Comparison of ENCODE assay signal across 9 cellular contexts in the genomic region with DNA sequence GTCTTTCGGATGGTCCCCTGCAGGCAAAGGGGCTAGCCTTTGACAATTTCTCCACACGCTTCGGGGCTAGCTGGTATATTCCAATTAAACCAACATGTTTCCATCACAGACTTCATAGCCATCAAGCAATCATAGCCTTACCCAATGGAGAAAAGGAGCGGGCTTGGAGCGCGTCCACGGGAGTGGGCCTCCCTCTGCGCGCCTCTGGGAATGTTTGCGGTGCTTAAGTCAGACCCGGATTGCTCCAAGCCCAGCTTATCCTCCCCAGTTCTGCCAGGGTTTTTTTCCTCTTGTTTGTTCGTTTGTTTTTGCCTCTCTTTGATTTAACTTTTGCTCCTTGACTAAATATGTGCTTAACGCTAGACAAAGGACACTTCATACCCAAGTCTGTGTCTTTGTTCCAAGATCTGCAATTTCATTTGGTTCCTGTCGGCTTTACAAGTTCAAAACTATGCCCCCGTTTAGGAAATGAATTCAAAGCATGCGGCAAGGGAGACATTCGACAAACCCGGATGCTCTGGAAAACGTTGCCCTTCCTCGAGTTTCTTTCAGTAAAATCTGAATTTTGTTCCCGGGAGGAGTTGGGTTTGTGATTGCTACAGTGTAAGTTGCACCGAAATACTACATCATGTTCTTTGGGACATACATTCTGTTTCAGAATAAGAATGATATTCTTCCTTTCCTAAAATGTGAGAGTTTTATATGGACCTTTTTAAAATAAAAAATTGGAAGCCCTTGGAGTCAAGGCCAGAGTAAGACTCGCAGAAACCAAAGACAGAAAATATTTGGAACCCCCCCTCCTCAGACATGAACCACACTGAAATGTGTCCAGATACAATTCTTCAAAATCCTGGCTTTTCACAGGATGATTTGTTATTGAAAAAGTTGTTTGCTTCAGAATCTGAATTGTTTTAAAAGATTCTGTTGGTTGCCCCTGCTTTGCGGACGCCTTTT. TPM values are rescaled to one million over a fixed set of nuclear protein-coding genes. Genes with fewer than 3 reads are reported as not detected.
DNase-seq lines count a peak whose midpoint lies in the region; ATAC-seq and TF ChIP-seq lines count a peak whose summit lies in the region.
"Had no signal": no experiment of that assay in that cellular context is flagged by ENCODE, and none has a peak within 500 bp of the region (broad histone marks: within the 10 kb centered on the region; RNA-seq: fewer than 3 reads in every experiment).

No MANE protein-coding gene starts in this region.

- intact Hi-C loops in heart left ventricle (cut with DNase I) = no loop called here
- intact Hi-C loops in Right ventricle myocardium inferior (cut with DNase I) = no loop called here
- intact Hi-C loops in upper lobe of right lung (cut with DNase I) = no loop called here

- peaks cover 12% of the 10 kb centered on the region for H3K4me1 Mint-ChIP-seq in chondrocyte (ENCODE audit: low read depth)

- peaks cover 3% of the 10 kb centered on the region for H3K36me3 Mint-ChIP-seq in chondrocyte (ENCODE audit: low read depth)

- no peak for ATAC-seq in heart left ventricle
- no peak for ATAC-seq in Right ventricle myocardium inferior
- ATAC-seq in upper lobe of right lung = no peak
- no peak for ATAC-seq in GM19351 (IDR thresholded peaks at IDR 0.05; ENCODE audit: unreplicated experiment)

- H3K36me3 ChIP-seq in heart left ventricle (no peaks in the 10 kb centered on the region), muscle layer of duodenum (ENCODE audit: control insufficient read depth in 1 of 2, insufficient read depth in 2 of 2, low read length in 2 of 2) (no peaks in the 10 kb centered on the region), upper lobe of right lung (no peaks in the 10 kb centered on the region)

- H3K4me1 ChIP-seq in heart left ventricle (peaks cover 0 to 21% (median 12%) of the 10 kb centered on the region in 12 donors), muscle layer of duodenum (ENCODE audit: control insufficient read depth in 1 of 2, insufficient read depth in 2 of 2, low read length in 2 of 2) (peaks cover 0 to 17% of the 10 kb centered on the region in 2 donors), upper lobe of right lung (no peaks in the 10 kb centered on the region)

- TF ChIP-seq POLR2A in heart left ventricle (IDR thresholded peaks at IDR 0.05) = no peak

- WGBS in heart left ventricle, 4 donors = 32 to 42% (median 35%) methylated on average over 25 of the region's 25 CpGs

- H3K27ac Mint-ChIP-seq in chondrocyte (ENCODE audit: unreplicated experiment) = no peak overlapping the region

- peaks cover 61% of the 10 kb centered on the region for H3K27me3 Mint-ChIP-seq in chondrocyte (ENCODE audit: low read depth)

- H3K9me3 ChIP-seq in heart left ventricle (no peaks in the 10 kb centered on the region), muscle layer of duodenum (ENCODE audit: control insufficient read depth in 1 of 2, low read length in 2 of 2) (no peaks in the 10 kb centered on the region), upper lobe of right lung (no peaks in the 10 kb centered on the region)

- TF ChIP-seq CTCF in heart left ventricle (IDR thresholded peaks at IDR 0.05) = no peak
- no peak for TF ChIP-seq CTCF in chondrocyte (IDR thresholded peaks at IDR 0.05)
- TF ChIP-seq CTCF in upper lobe of right lung (IDR thresholded peaks at IDR 0.05) = no peak

- no peaks in the 10 kb centered on the region for H3K9me3 Mint-ChIP-seq in chondrocyte (ENCODE audit: low read depth)

- peak overlapping the region; percentile 72 for H3K4me3 Mint-ChIP-seq in chondrocyte (ENCODE audit: unreplicated experiment)

- no peak for DNase-seq in heart left ventricle
- DNase-seq in Right ventricle myocardium inferior (ENCODE audit: missing footprints) = no peak
- DNase-seq in chondrocyte (ENCODE audit: low spot score) = no peak
- no peak for DNase-seq in upper lobe of right lung
- DNase-seq in UCSD-AML1 (lab: John Stamatoyannopoulos, UW; ENCODE audit: unreplicated experiment) = no peak
- no peak for DNase-seq in amygdala (lab: John Stamatoyannopoulos, UW)

- peak overlapping the region in 1 of 12 donors; percentile 62 for H3K27ac ChIP-seq in heart left ventricle
- no peak overlapping the region for H3K27ac ChIP-seq in muscle layer of duodenum (ENCODE audit: low read length)
- H3K27ac ChIP-seq in upper lobe of right lung = no peak overlapping the region

- H3K4me3 ChIP-seq in heart left ventricle (peak overlapping the region in 10 of 12 donors; percentile 11 to 61 (median 48)), muscle layer of duodenum (ENCODE audit: low read depth in 1 of 2, low read length in 2 of 2) (peak overlapping the region; percentile 42 to 59), upper lobe of right lung (peak overlapping the region; percentile 42)

- H3K27me3 ChIP-seq in heart left ventricle (peaks cover 0 to 40% (median 10%) of the 10 kb centered on the region in 9 donors), muscle layer of duodenum (ENCODE audit: low read depth, low read length) (no peaks in the 10 kb centered on the region), upper lobe of right lung (peaks cover 7% of the 10 kb centered on the region)

RNA-seq across cellular contexts. Expression of a gene that starts 0.9 kb away (rescaled TPM):
- total RNA-seq in heart left ventricle (1 to 10 TPM in 1 of 9 donors, under 1 TPM in 6, not detected in 2; 0.19 to 1.3 (median 0.37) TPM), Right ventricle myocardium inferior (0.32 TPM), chondrocyte (0.34 to 0.74 TPM (median 0.35 TPM) in 3 replicates), upper lobe of right lung (4.9 TPM)
- under 1 TPM; 0.15 to 0.42 TPM for polyA plus RNA-seq in heart left ventricle
- total RNA-seq: OCI-LY7 had no signal

RNA-seq across cellular contexts. Expression of a gene that starts 54.7 kb away (rescaled TPM):
- total RNA-seq in heart left ventricle (not detected), Right ventricle myocardium inferior (not detected), chondrocyte (not detected in 3 replicates), upper lobe of right lung (0.43 TPM)
- polyA plus RNA-seq in heart left ventricle = not detected
- total RNA-seq: OCI-LY7 had no signal
